In genomic region chr15:31303434-31304073, GRCh38 we compare ENCODE assay signal across 11 cellular contexts. TPM values are rescaled to one million over a fixed set of nuclear protein-coding genes. Genes with fewer than 3 reads are reported as not detected.
DNase-seq lines count a peak whose midpoint lies in the region; ATAC-seq and TF ChIP-seq lines count a peak whose summit lies in the region.
"Had no signal": no experiment of that assay in that cellular context is flagged by ENCODE, and none has a peak within 500 bp of the region (broad histone marks: within the 10 kb centered on the region; RNA-seq: fewer than 3 reads in every experiment).

No MANE protein-coding gene starts in this region.

- peaks cover 6% of the 10 kb centered on the region for H3K27me3 Mint-ChIP-seq in activated naive CD8-positive, alpha-beta T cell treated with anti-CD3 and anti-CD28 coated beads, Interleukin-2, amount 10 ng/mL, durations not matched to agents 7 days and 5 days
- no peaks in the 10 kb centered on the region for H3K27me3 Mint-ChIP-seq in activated naive CD8-positive, alpha-beta T cell treated with anti-CD3 and anti-CD28 coated beads for 36 hours
- peaks cover 5% of the 10 kb centered on the region for H3K27me3 Mint-ChIP-seq in WTC11 (ENCODE audit: low read depth)

- H3K9me3 ChIP-seq in right atrium auricular region (no peaks in the 10 kb centered on the region), tibial artery (no peaks in the 10 kb centered on the region)

- H3K4me1 ChIP-seq in right atrium auricular region (peaks cover 0 to 71% of the 10 kb centered on the region in 2 donors), tibial artery (no peaks in the 10 kb centered on the region)

- no peaks in the 10 kb centered on the region for H3K9me3 Mint-ChIP-seq in activated naive CD8-positive, alpha-beta T cell treated with anti-CD3 and anti-CD28 coated beads, Interleukin-2, amount 10 ng/mL, durations not matched to agents 7 days and 5 days
- no peaks in the 10 kb centered on the region for H3K9me3 Mint-ChIP-seq in activated naive CD8-positive, alpha-beta T cell treated with anti-CD3 and anti-CD28 coated beads for 36 hours
- no peaks in the 10 kb centered on the region for H3K9me3 Mint-ChIP-seq in WTC11
- H3K9me3 Mint-ChIP-seq: immature natural killer cell had no signal

- H3K27me3 ChIP-seq in right atrium auricular region (no peaks in the 10 kb centered on the region), tibial artery (peaks cover 0 to 33% of the 10 kb centered on the region in 2 donors)

- intact Hi-C loops in tibial artery (cut with DNase I; ENCODE audit: low total_unique reads), result no loop called here

- TF ChIP-seq CTCF in WTC11 (IDR thresholded peaks at IDR 0.05) (no peak), right atrium auricular region (IDR thresholded peaks at IDR 0.05) (no peak), tibial artery (IDR thresholded peaks at IDR 0.05) (no peak)

- H3K27ac Mint-ChIP-seq in activated naive CD8-positive, alpha-beta T cell treated with anti-CD3 and anti-CD28 coated beads, Interleukin-2, amount 10 ng/mL, durations not matched to agents 7 days and 5 days, result peak overlapping the region; percentile 38
- no peak overlapping the region for H3K27ac Mint-ChIP-seq in activated naive CD8-positive, alpha-beta T cell treated with anti-CD3 and anti-CD28 coated beads for 36 hours
- H3K27ac Mint-ChIP-seq in WTC11, result no peak overlapping the region
- H3K27ac Mint-ChIP-seq: immature natural killer cell had no signal

- H3K4me3 ChIP-seq in right atrium auricular region (no peak overlapping the region), tibial artery (no peak overlapping the region)

- no peak overlapping the region for H3K4me3 Mint-ChIP-seq in activated naive CD8-positive, alpha-beta T cell treated with anti-CD3 and anti-CD28 coated beads, Interleukin-2, amount 10 ng/mL, durations not matched to agents 7 days and 5 days
- no peak overlapping the region for H3K4me3 Mint-ChIP-seq in activated naive CD8-positive, alpha-beta T cell treated with anti-CD3 and anti-CD28 coated beads for 36 hours
- H3K4me3 Mint-ChIP-seq in WTC11, result no peak overlapping the region
- H3K4me3 Mint-ChIP-seq: immature natural killer cell had no signal

- DNase-seq in activated naive CD8-positive, alpha-beta T cell treated with anti-CD3 and anti-CD28 coated beads, Interleukin-2, amount 10 ng/mL, durations not matched to agents 7 days and 5 days, result no peak
- no peak for DNase-seq in activated naive CD8-positive, alpha-beta T cell treated with anti-CD3 and anti-CD28 coated beads for 36 hours
- DNase-seq in WTC11 (ENCODE audit: low spot score) (peak; percentile 48), right atrium auricular region (ENCODE audit: low spot score) (peak; percentile 79), tibial artery (peak; percentile 65 to 70), RPMI8226 (no peak), COLO829 (ENCODE audit: low spot score) (no peak)
- DNase-seq: NCI-H1930, T1000 had no signal

- no peaks in the 10 kb centered on the region for H3K36me3 ChIP-seq in right atrium auricular region
- H3K36me3 ChIP-seq in tibial artery, result no peaks in the 10 kb centered on the region

- ATAC-seq in activated naive CD8-positive, alpha-beta T cell treated with anti-CD3 and anti-CD28 coated beads, Interleukin-2, amount 10 ng/mL, durations not matched to agents 7 days and 5 days (ENCODE audit: low read depth), result peak; percentile 21
- ATAC-seq in WTC11 (peak; percentile 23), HG02884 (IDR thresholded peaks at IDR 0.05; ENCODE audit: unreplicated experiment) (no peak)

- CTCF ChIA-PET in WTC11 (lab: Charles Lee), result interaction anchor here (0.6 to 2.3 kb wide), 17 partner anchors 9 to 727 kb away, joined by 3 to 13 read pairs (median 4); partner anchors contain the start of gene KLF13

- no peak overlapping the region for H3K27ac ChIP-seq in right atrium auricular region
- no peak overlapping the region for H3K27ac ChIP-seq in tibial artery

- POLR2A ChIA-PET in activated naive CD8-positive, alpha-beta T cell treated with anti-CD3 and anti-CD28 coated beads, Interleukin-2, amount 10 ng/mL, durations not matched to agents 7 days and 5 days (lab: Charles Lee), result interaction anchor here (0.6 to 1.6 kb wide), 3 partner anchors 9 to 131 kb away, joined by 4 to 7 read pairs (median 7); no protein-coding TSS in a partner anchor
- POLR2A ChIA-PET in WTC11 (lab: Charles Lee), result interaction anchor here (1.2 kb wide), 1 partner anchor 137 kb away, joined by 3 read pairs; no protein-coding TSS in a partner anchor

- no peaks in the 10 kb centered on the region for H3K36me3 Mint-ChIP-seq in activated naive CD8-positive, alpha-beta T cell treated with anti-CD3 and anti-CD28 coated beads, Interleukin-2, amount 10 ng/mL, durations not matched to agents 7 days and 5 days
- H3K36me3 Mint-ChIP-seq in activated naive CD8-positive, alpha-beta T cell treated with anti-CD3 and anti-CD28 coated beads for 36 hours, result no peaks in the 10 kb centered on the region
- H3K36me3 Mint-ChIP-seq in WTC11, result no peaks in the 10 kb centered on the region
- H3K36me3 Mint-ChIP-seq: immature natural killer cell had no signal

- peaks cover 21% of the 10 kb centered on the region for H3K4me1 Mint-ChIP-seq in activated naive CD8-positive, alpha-beta T cell treated with anti-CD3 and anti-CD28 coated beads, Interleukin-2, amount 10 ng/mL, durations not matched to agents 7 days and 5 days
- peaks cover 20% of the 10 kb centered on the region for H3K4me1 Mint-ChIP-seq in activated naive CD8-positive, alpha-beta T cell treated with anti-CD3 and anti-CD28 coated beads for 36 hours
- peaks cover 56% of the 10 kb centered on the region for H3K4me1 Mint-ChIP-seq in WTC11

TF ChIP-seq in WTC11, 78 proteins besides CTCF, POLR2A, EP300 and RAD21:
- TF ChIP-seq USF2 (CRISPR knock-in tag; IDR thresholded peaks at IDR 0.05) (no peak), ZNF121 (CRISPR knock-in tag; IDR thresholded peaks at IDR 0.05) (no peak), NFYB (CRISPR knock-in tag; conservative IDR thresholded peaks at IDR 0.05; ENCODE audit: low read depth) (0 out of 2 replicates have a peak, but pooled peaks have one; percentile 12), SMAD3 (CRISPR knock-in tag; IDR thresholded peaks at IDR 0.05; ENCODE audit: borderline replicate concordance) (no peak), SP1 (CRISPR knock-in tag; conservative IDR thresholded peaks at IDR 0.05) (no peak)
TF ChIP-seq in WTC11: peak in this region for 1.

RNA-seq across cellular contexts. Expression of gene KLF13, which starts 23.1 kb away (rescaled TPM):
- total RNA-seq in activated naive CD8-positive, alpha-beta T cell treated with anti-CD3 and anti-CD28 coated beads, Interleukin-2, amount 10 ng/mL, durations not matched to agents 7 days and 5 days, result 100 to 1,000 TPM; 230 to 252 TPM
- total RNA-seq in activated naive CD8-positive, alpha-beta T cell treated with anti-CD3 and anti-CD28 coated beads for 36 hours, result 100 to 1,000 TPM; 110 to 111 TPM
- total RNA-seq in WTC11 (2021) (36.9 to 38.1 TPM (median 37.2 TPM) in 3 replicates), right atrium auricular region (10 to 100 TPM; 52.8 to 54.6 TPM)

Comparison
In these comparisons a context has a peak if more than half of its experiments do, and no peak if none do; other contexts are left out.
1. DNase-seq: peak in WTC11 (single experiment), right atrium auricular region (single experiment) and tibial artery (2 of 2); none in activated naive CD8-positive, alpha-beta T cell treated with anti-CD3 and anti-CD28 coated beads, Interleukin-2, amount 10 ng/mL, durations not matched to agents 7 days and 5 days (single experiment), activated naive CD8-positive, alpha-beta T cell treated with anti-CD3 and anti-CD28 coated beads for 36 hours (single experiment), RPMI8226 (single experiment) and COLO829 (single experiment).